ENCODE assay signal across 8 cellular contexts in the genomic region with DNA sequence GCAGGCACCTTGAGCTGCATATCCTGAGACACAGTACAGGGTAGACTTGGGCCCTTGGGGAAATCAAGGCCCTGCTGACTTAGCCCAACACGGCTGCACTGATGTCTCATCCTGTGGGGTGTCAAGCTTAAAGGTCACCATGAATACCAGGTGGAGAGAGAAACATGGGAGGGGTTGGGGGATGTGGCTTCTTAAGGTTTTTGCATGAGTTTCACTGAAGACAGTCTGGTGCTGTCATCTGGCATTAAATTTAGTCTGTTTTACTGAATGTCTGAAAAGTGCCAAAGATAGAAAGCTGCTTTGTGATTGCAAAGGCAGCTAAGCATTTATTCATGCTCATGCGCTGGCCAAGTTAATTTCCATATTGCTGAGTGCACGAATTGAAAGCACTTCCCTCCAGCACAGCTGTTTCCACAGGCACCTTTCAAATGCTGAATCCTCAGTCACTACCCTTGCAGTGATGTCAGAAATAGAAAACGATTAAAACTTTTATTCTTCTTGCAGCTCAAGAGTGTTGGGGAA.
DNase-seq lines count a peak whose midpoint lies in the region; ATAC-seq and TF ChIP-seq lines count a peak whose summit lies in the region.

No MANE protein-coding gene starts in this region.

- no peak for TF ChIP-seq CTCF in neural progenitor cell (IDR thresholded peaks at IDR 0.05)

- H3K79me2 ChIP-seq in neural progenitor cell (ENCODE audit: low read depth), result no peaks in the 10 kb centered on the region

- H3K4me3 Mint-ChIP-seq in neural progenitor cell, result no peak overlapping the region

- H4K20me1 ChIP-seq in neural progenitor cell (ENCODE audit: low read depth), result no peaks in the 10 kb centered on the region

- DNase-seq in foreskin melanocyte, result peak; percentile 24
- no peak for DNase-seq in neural progenitor cell (ENCODE audit: low spot score)
- no peak for DNase-seq in NCI-H1694 (lab: John Stamatoyannopoulos, UW)
- DNase-seq in GDM1 (lab: John Stamatoyannopoulos, UW), result no peak
- no peak for DNase-seq in GF-D8 (lab: John Stamatoyannopoulos, UW)

- no peak overlapping the region for H3K4me2 ChIP-seq in neural progenitor cell

- H3K27ac Mint-ChIP-seq in neural progenitor cell, result no peak overlapping the region

- ATAC-seq in GM19023 (IDR thresholded peaks at IDR 0.05; ENCODE audit: unreplicated experiment) (peak; percentile 97), HG02642 (IDR thresholded peaks at IDR 0.05; ENCODE audit: poor library complexity, unreplicated experiment) (peak; percentile 94)

- H3K9me3 ChIP-seq in neural progenitor cell (ENCODE audit: low read depth), result no peaks in the 10 kb centered on the region

- H3K27me3 ChIP-seq in neural progenitor cell, result no peaks in the 10 kb centered on the region

- H3K9ac ChIP-seq in neural progenitor cell, result no peak overlapping the region

- no peaks in the 10 kb centered on the region for H3K9me3 Mint-ChIP-seq in neural progenitor cell

- no peak overlapping the region for H2AFZ ChIP-seq in neural progenitor cell (replicated peaks)

- H3K4me1 ChIP-seq in neural progenitor cell, result peaks cover 5% of the 10 kb centered on the region

- no peak overlapping the region for H3K27ac ChIP-seq in neural progenitor cell

- no peak overlapping the region for H3K4me3 ChIP-seq in neural progenitor cell

- H3F3A ChIP-seq in neural progenitor cell (ENCODE audit: low read depth), result no peaks in the 10 kb centered on the region

- TF ChIP-seq POLR2A in Raji (IDR thresholded peaks at IDR 0.05; ENCODE audit: insufficient read depth, low read depth, low read length), result peak; percentile 25; the same call in 1 of the 2 replicates

- no peaks in the 10 kb centered on the region for H3K36me3 Mint-ChIP-seq in neural progenitor cell

- peaks cover 32% of the 10 kb centered on the region for H3K4me1 Mint-ChIP-seq in neural progenitor cell

- peaks cover 2% of the 10 kb centered on the region for H3K27me3 Mint-ChIP-seq in neural progenitor cell (ENCODE audit: insufficient read depth, low read depth)

- H3K36me3 ChIP-seq in neural progenitor cell, result no peaks in the 10 kb centered on the region
